ENCODE assay signal across 9 cellular contexts in the genomic region with DNA sequence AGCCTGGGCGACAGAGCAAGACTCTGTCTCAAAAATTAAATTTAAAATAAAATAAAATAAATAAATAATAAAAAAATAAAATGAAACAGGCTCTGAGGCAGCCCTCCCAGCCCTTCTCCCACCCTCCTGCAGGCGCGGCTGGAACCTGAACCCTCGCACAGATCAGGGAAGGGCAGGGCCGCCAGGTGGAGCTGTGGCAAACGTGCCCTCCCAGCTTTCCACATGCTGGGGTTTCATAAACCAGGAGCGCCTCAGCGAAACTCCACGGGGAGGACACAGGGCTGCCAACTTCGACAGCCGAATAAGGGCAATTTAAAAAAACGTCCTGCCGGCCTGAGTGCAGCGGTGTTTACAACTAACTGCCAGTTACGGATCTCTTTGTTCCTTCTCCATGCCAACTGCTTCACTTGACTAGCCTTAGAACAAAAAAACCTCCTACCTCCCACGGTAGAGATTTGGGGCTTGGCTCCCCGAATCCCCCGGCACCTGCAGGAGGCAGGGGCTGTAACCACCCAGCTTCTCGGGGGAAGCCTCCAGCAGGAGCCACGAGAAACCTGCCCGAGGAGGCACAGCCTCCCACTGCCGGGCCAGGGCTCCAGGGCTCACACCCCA. TPM values are rescaled to one million over a fixed set of nuclear protein-coding genes. Genes with fewer than 3 reads are reported as not detected.
DNase-seq lines count a peak whose midpoint lies in the region; ATAC-seq, FAIRE-seq and TF ChIP-seq lines count a peak whose summit lies in the region.
"Had no signal": no experiment of that assay in that cellular context is flagged by ENCODE, and none has a peak within 500 bp of the region (broad histone marks: within the 10 kb centered on the region; RNA-seq: fewer than 3 reads in every experiment).

No MANE protein-coding gene starts in this region.

- H4K20me1 ChIP-seq in SU-DHL-6 (ENCODE audit: low read depth, low read length) = peaks cover 6% of the 10 kb centered on the region; the same call in 1 of the 2 replicates
- H4K20me1 ChIP-seq in K562 (replicated peaks; ENCODE audit: control insufficient read depth, insufficient read depth, low read length) = no peaks in the 10 kb centered on the region

- BruUV-seq in K562 (replicated peaks; lab: Mats Ljungman, UMichigan) = no TSS peak

- H3K9me2 ChIP-seq in SU-DHL-6 (replicated peaks; ENCODE audit: insufficient read depth, low read length) = no peaks in the 10 kb centered on the region

- H3K27ac ChIP-seq in SU-DHL-6 (ENCODE audit: low read depth, low read length) = no peak overlapping the region; the same call in 1 of the 2 replicates
- H3K27ac ChIP-seq in K562 (ENCODE audit: extremely low read depth, low read depth, low read length) = no peak overlapping the region

- CTCF ChIA-PET in K562 (lab: Yijun Ruan, JAX; ENCODE audit: low intra/inter-chr PET ratio) = no interaction called here

- H3K9ac ChIP-seq in SU-DHL-6 (ENCODE audit: low read length) (no peak overlapping the region), K562 (ENCODE audit: insufficient read depth in 1 of 2, low read depth in 2 of 2, low read length in 2 of 2) (no peak overlapping the region)

- H3K4me3 ChIP-seq in SU-DHL-6 (ENCODE audit: insufficient read depth, low read length, poor library complexity, severe bottlenecking) = no peak overlapping the region
- H3K4me3 ChIP-seq in K562 = no peak overlapping the region

- H3K79me2 ChIP-seq in SU-DHL-6 (ENCODE audit: insufficient read depth, low read length) = peaks cover 77% of the 10 kb centered on the region
- H3K79me2 ChIP-seq in K562 (ENCODE audit: control insufficient read depth, insufficient read depth, low read length) = peaks cover 85% of the 10 kb centered on the region

- H3K4me2 ChIP-seq in SU-DHL-6 (ENCODE audit: low read depth, low read length, poor library complexity, severe bottlenecking) (no peak overlapping the region), K562 (ENCODE audit: insufficient read depth, low read length) (no peak overlapping the region)

- H3K9me1 ChIP-seq in K562 (ENCODE audit: control insufficient read depth, insufficient read depth, low read length) = no peaks in the 10 kb centered on the region

- no peak for FAIRE-seq in K562 (lab: Jason Lieb, UNC)
- FAIRE-seq: GM18507 had no signal

- POLR2A ChIA-PET in K562 (lab: Yijun Ruan, JAX) = no interaction called here

- no peak for DNase-seq in AG09319 (ENCODE audit: extremely low read depth, low read depth)
- no peak for DNase-seq in K562 (ENCODE audit: extremely low read depth in 1 of 4, low spot score in 3 of 4)
- peak in 34 of 51 donors; percentile 12 to 77 (median 50) for DNase-seq in hypothalamus (lab: John Stamatoyannopoulos, UW)
- peak; percentile 89 for DNase-seq in renal cortical epithelial cell (ENCODE audit: low read depth)
- DNase-seq in NCI-H187 (lab: John Stamatoyannopoulos, UW) = no peak

- TF ChIP-seq POLR2A in K562 (conservative IDR thresholded peaks at IDR 0.05) = no peak

- TF ChIP-seq CTCF in AG09319 (IDR thresholded peaks at IDR 0.05; ENCODE audit: low read depth, low read length) (peak; percentile 60), SU-DHL-6 (IDR thresholded peaks at IDR 0.05; ENCODE audit: insufficient read depth, low read length, poor library complexity, severe bottlenecking) (peak; percentile 46), K562 (IDR thresholded peaks at IDR 0.05 in 2 of 3, conservative IDR thresholded peaks at IDR 0.05 in 1 of 3; ENCODE audit: insufficient read depth in 2 of 3, low read depth in 1 of 3, low read length in 3 of 3) (peak in 2 of 3 experiments; percentile 11 to 33; a peak in 3 of 6 replicates)

- H3K9me3 ChIP-seq in SU-DHL-6 (ENCODE audit: insufficient read depth, low read length) = no peaks in the 10 kb centered on the region
- peaks cover 4% of the 10 kb centered on the region; the same call in 1 of the 2 replicates for H3K9me3 ChIP-seq in K562 (replicated peaks; ENCODE audit: control insufficient read depth, insufficient read depth, low read depth, low read length)

- ATAC-seq in HG03432 (IDR thresholded peaks at IDR 0.05; ENCODE audit: unreplicated experiment) (peak; percentile 35), K562 (peak; percentile 55; the same call in 1 of the 3 replicates), GM19035 (IDR thresholded peaks at IDR 0.05; ENCODE audit: unreplicated experiment) (no peak)

- no peak for TF ChIP-seq RAD21 in K562 (CRISPR knock-in tag; conservative IDR thresholded peaks at IDR 0.05 in 1 of 2, IDR thresholded peaks at IDR 0.05 in 1 of 2)

- no peaks in the 10 kb centered on the region for H3F3A ChIP-seq in SU-DHL-6 (ENCODE audit: insufficient read depth)

- TF ChIP-seq EP300 in K562 (IDR thresholded peaks at IDR 0.05; ENCODE audit: low read length) = no peak

- WGBS in K562 (ENCODE audit: insufficient coverage, low coverage, missing lambda C conversion rate) = 91% methylated on average over 16 of the region's 22 CpGs

- intact Hi-C loops in K562 (cut with micrococcal nuclease) = no loop called here

- H3K27me3 ChIP-seq in SU-DHL-6 (ENCODE audit: low read length) (no peaks in the 10 kb centered on the region), K562 (ENCODE audit: control insufficient read depth in 2 of 2, insufficient read depth in 2 of 2, low read length in 2 of 2) (no peaks in the 10 kb centered on the region)

- H3K4me1 ChIP-seq in K562 (replicated peaks in 1 of 2; ENCODE audit: control insufficient read depth in 2 of 2, insufficient read depth in 2 of 2, low read length in 2 of 2) = peaks cover 0 to 41% of the 10 kb centered on the region in 2 experiments; a peak in 1 of 5 replicates

- H3K36me3 ChIP-seq in SU-DHL-6 (ENCODE audit: low read length) (no peaks in the 10 kb centered on the region), K562 (ENCODE audit: control insufficient read depth, insufficient read depth, low read length) (peaks cover 64% of the 10 kb centered on the region)

- in situ Hi-C loops in K562 (cut with MboI) = no loop called here

- no peak overlapping the region for H2AFZ ChIP-seq in SU-DHL-6 (ENCODE audit: low read depth, low read length, severe bottlenecking)
- no peak overlapping the region for H2AFZ ChIP-seq in K562 (ENCODE audit: low read depth, low read length)

TF ChIP-seq in K562, 482 proteins besides CTCF, POLR2A, EP300 and RAD21 (continues in another document):
- no peak for TF ChIP-seq POLR2B (IDR thresholded peaks at IDR 0.05; ENCODE audit: low read depth, partially characterized antibody)
- no peak for TF ChIP-seq DMBX1 (CRISPR knock-in tag; IDR thresholded peaks at IDR 0.05; ENCODE audit: borderline replicate concordance)
- TF ChIP-seq KDM2B (CRISPR knock-in tag; IDR thresholded peaks at IDR 0.05) = no peak
- TF ChIP-seq, protein P1, sequence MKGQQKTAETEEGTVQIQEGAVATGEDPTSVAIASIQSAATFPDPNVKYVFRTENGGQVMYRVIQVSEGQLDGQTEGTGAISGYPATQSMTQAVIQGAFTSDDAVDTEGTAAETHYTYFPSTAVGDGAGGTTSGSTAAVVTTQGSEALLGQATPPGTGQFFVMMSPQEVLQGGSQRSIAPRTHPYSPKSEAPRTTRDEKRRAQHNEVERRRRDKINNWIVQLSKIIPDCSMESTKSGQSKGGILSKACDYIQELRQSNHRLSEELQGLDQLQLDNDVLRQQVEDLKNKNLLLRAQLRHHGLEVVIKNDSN (CRISPR knock-in tag; IDR thresholded peaks at IDR 0.05) = no peak
- no peak for TF ChIP-seq TEAD2 (tag; IDR thresholded peaks at IDR 0.05)

RNA-seq across cellular contexts. Expression of a gene that starts 15.9 kb away (rescaled TPM):
- total RNA-seq in K562 (2011; cell fraction: chromatin; rRNA removed; ENCODE audit: low replicate concordance) = 17.6 and 47.4 TPM in 2 replicates
- total RNA-seq in K562 (2011; cell fraction: nucleolus; rRNA removed) = 27.8 and 29.1 TPM in 2 replicates
- total RNA-seq in K562 (2011; cell fraction: nucleoplasm; rRNA removed) = 19.5 and 20.7 TPM in 2 replicates
- total RNA-seq in K562 (2014; rRNA removed) = 77.6 and 84.0 TPM in 2 replicates
- 5.3 and 5.7 TPM in 2 replicates for total RNA-seq in K562 (2014; rRNA removed; fragmentation: Illumina TruSeq; extraction: Trizol)
- total RNA-seq in K562 (2015; rRNA removed; fragmentation: Illumina TruSeq; extraction: Trizol) = 26.1 and 30.6 TPM in 2 replicates
- total RNA-seq in K562 (2021) = 65.9 and 73.8 TPM in 2 replicates
- polyA plus RNA-seq in K562 (2011; rRNA removed) = 7.3 and 10.9 TPM in 2 replicates
- 11.1 and 55.5 TPM in 2 replicates for polyA plus RNA-seq in K562 (2011; cell fraction: cytosol; rRNA removed)
- polyA plus RNA-seq in K562 (2011; cell fraction: nucleus; rRNA removed) = 10.4 and 17.2 TPM in 2 replicates
- polyA plus RNA-seq in K562 (2012) = 35.3 and 37.8 TPM in 2 replicates
- 6.9 and 20.9 TPM in 2 replicates for polyA plus RNA-seq in K562 (2014; fragmentation: Illumina TruSeq; extraction: Trizol)
- under 1 TPM; 0.45 to 0.53 TPM for polyA plus RNA-seq in K562 (2014; fragmentation: Nextera tagmentation; extraction: Ambion mirVana)
- polyA plus RNA-seq in K562 (2014; rRNA removed) = 51.1 and 54.4 TPM in 2 replicates
- 1.8 and 3.2 TPM in 2 replicates for polyA minus RNA-seq in K562 (2011; rRNA and poly(A)+ RNA removed)
- polyA minus RNA-seq in K562 (2011; cell fraction: cytosol; rRNA and poly(A)+ RNA removed) = 20.8 and 30.9 TPM in 2 replicates
- polyA minus RNA-seq in K562 (2011; cell fraction: nucleus; rRNA and poly(A)+ RNA removed) = 6.3 and 6.7 TPM in 2 replicates
- 25.6 and 41.0 TPM in 2 replicates for total RNA-seq in renal cortical epithelial cell

RNA-seq across cellular contexts. Expression of a gene that starts 35.9 kb away (rescaled TPM):
- total RNA-seq in K562 (2011; cell fraction: chromatin; rRNA removed; ENCODE audit: low replicate concordance) = 10.3 and 22.0 TPM in 2 replicates
- total RNA-seq in K562 (2011; cell fraction: nucleolus; rRNA removed) = 14.7 and 18.6 TPM in 2 replicates
- total RNA-seq in K562 (2011; cell fraction: nucleoplasm; rRNA removed) = 13.4 and 17.9 TPM in 2 replicates
- total RNA-seq in K562 (2014; rRNA removed) = 20.0 and 20.8 TPM in 2 replicates
- total RNA-seq in K562 (2014; rRNA removed; fragmentation: Illumina TruSeq; extraction: Trizol) = 2.0 and 2.8 TPM in 2 replicates
- total RNA-seq in K562 (2015; rRNA removed; fragmentation: Illumina TruSeq; extraction: Trizol) = 6.9 and 7.0 TPM in 2 replicates
- 38.8 and 40.0 TPM in 2 replicates for total RNA-seq in K562 (2021)
- 6.1 and 7.4 TPM in 2 replicates for polyA plus RNA-seq in K562 (2011; rRNA removed)
- polyA plus RNA-seq in K562 (2011; cell fraction: cytosol; rRNA removed) = 14.2 and 42.2 TPM in 2 replicates
- polyA plus RNA-seq in K562 (2011; cell fraction: nucleus; rRNA removed) = 10.7 and 21.0 TPM in 2 replicates
- 17.4 and 18.2 TPM in 2 replicates for polyA plus RNA-seq in K562 (2012)
- polyA plus RNA-seq in K562 (2014; fragmentation: Illumina TruSeq; extraction: Trizol) = 7.7 and 10.6 TPM in 2 replicates
- under 1 TPM; 0.39 to 0.49 TPM for polyA plus RNA-seq in K562 (2014; fragmentation: Nextera tagmentation; extraction: Ambion mirVana)
- 24.3 and 28.4 TPM in 2 replicates for polyA plus RNA-seq in K562 (2014; rRNA removed)
- polyA minus RNA-seq in K562 (2011; rRNA and poly(A)+ RNA removed) = 2.2 and 4.2 TPM in 2 replicates
- polyA minus RNA-seq in K562 (2011; cell fraction: cytosol; rRNA and poly(A)+ RNA removed) = 8.6 and 9.5 TPM in 2 replicates
- polyA minus RNA-seq in K562 (2011; cell fraction: nucleus; rRNA and poly(A)+ RNA removed) = 2.8 and 3.4 TPM in 2 replicates
- total RNA-seq in renal cortical epithelial cell = 12.9 and 28.2 TPM in 2 replicates

Comparison
In these comparisons a context has a peak if more than half of its experiments do, and no peak if none do; other contexts are left out.
1. DNase-seq: peak in hypothalamus (34 of 51) and renal cortical epithelial cell (single experiment); none in AG09319 (single experiment), K562 (0 of 4) and NCI-H187 (0 of 2).
2. Peak in every context shown above with its lines, with median percentiles within 50 percentile points of each other: CTCF ChIP-seq.